In the genomic region with DNA sequence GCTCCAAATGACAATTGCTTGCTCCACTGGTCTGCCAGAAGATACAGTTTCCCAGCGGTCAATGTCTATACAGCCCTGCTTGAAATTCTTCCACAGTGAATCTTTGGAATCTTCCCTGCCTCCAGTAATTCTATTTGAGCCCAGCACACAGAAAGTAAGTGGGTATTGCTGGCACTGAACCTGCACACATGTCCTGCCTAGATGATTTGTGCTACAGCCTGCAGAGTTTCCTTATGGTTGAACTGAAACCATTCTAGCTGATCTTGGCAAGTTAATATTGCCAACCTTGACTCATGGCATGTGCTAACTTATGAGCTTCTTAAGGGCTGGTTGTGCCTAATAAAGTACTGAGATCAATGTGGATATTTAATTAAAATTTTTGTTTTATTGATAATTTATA, we compare ENCODE assay signal across 21 cellular contexts.
"Had no signal": no experiment of that assay in that cellular context is flagged by ENCODE, and none has a peak within 500 bp of the region (broad histone marks: within the 10 kb centered on the region; RNA-seq: fewer than 3 reads in every experiment).

No MANE protein-coding gene starts in this region.

- ATAC-seq: Right ventricle myocardium inferior, SK-N-SH treated with all-trans-retinoic acid at 6 μM for 48 hours had no signal

- DNase-seq: KBM-7, MV-4-11, NCI-H1048, NCI-H1105, NCI-H1417, NCI-H1436 treated with DMSO at 0.1 percent for 48 hours, NCI-H1694, NCI-H187 treated with DMSO at 0.1 percent for 48 hours, NCI-H2029 treated with DMSO at 0.1 percent for 48 hours, NCI-H2171 treated with DMSO at 0.1 percent for 48 hours, NCI-H510A treated with DMSO at 0.1 percent for 48 hours, NCI-H526 treated with DMSO at 0.1 percent for 48 hours, NCI-H748 treated with DMSO at 0.1 percent for 48 hours, OCI-M1, PC-9, Peyer's patch, SHP77 treated with DMSO at 0.1 percent for 48 hours, SJCRH30, T-helper 1 cell had no signal
